Comparison of ENCODE assay signal across 13 cellular contexts in the genomic region with DNA sequence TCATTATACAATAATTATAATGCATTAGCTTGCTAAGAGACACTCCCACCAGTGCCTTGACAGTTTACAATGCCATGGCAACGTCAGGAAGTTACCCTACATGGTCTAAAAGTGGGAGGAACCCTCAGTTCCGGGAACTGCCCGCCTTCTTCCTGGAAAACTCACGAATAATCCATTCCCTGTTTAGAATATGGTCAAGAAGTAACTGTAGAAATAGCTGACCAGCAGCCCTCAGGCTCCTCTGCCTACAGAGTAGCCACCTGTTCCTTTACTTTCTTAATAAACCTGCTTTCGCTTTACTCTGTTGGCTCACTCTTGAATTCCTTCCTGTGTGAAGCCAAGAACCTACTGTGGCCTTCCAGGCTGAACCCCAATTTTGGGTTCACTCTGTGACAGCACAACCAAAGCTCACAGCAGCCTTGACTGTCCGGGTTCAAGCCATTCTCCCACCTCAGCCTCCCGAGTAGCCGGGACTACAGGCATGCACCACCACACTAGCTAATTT. TPM values are rescaled to one million over a fixed set of nuclear protein-coding genes. Genes with fewer than 3 reads are reported as not detected.
DNase-seq lines count a peak whose midpoint lies in the region; ATAC-seq and TF ChIP-seq lines count a peak whose summit lies in the region.
"Had no signal": no experiment of that assay in that cellular context is flagged by ENCODE, and none has a peak within 500 bp of the region (broad histone marks: within the 10 kb centered on the region; RNA-seq: fewer than 3 reads in every experiment).

No MANE protein-coding gene starts in this region.

- peak; percentile 10 for DNase-seq in stimulated activated naive CD4-positive, alpha-beta T cell treated with Interleukin-2 at 50 U/mL for 16 hours (lab: John Stamatoyannopoulos, UW)
- DNase-seq in stimulated activated naive CD4-positive, alpha-beta T cell (lab: John Stamatoyannopoulos, UW), result no peak
- peak; percentile 51 for DNase-seq in activated T-helper 1 cell treated with anti-CD3 and anti-CD28 coated beads, Interleukin-12 subunit alpha, Interleukin-12 subunit beta, Interleukin-2, Interleukin-4 antibody, amounts not matched to agents 30 ng/mL and 10 ng/mL and 1 ng/mL, durations not matched to agents 14 hours and 24 hours and 36 hours (ENCODE audit: low spot score)
- DNase-seq in lung (ENCODE audit: low spot score) (peak; percentile 61), hepatic stellate cell (ENCODE audit: low spot score) (no peak), NCI-H2171 treated with DMSO at 0.1 percent for 48 hours (lab: John Stamatoyannopoulos, UW) (no peak)
- DNase-seq: head of caudate nucleus, substantia nigra had no signal

- 61 to 62% methylated on average over 8 of the region's 8 CpGs for whole genome bisulfite sequencing in lung, 2 donors

- H3K4me1 ChIP-seq in lung (ENCODE audit: control insufficient read depth in 2 of 2, insufficient read depth in 2 of 2, low read length in 2 of 2), result peaks cover 0 to 8% of the 10 kb centered on the region in 2 donors
- H3K4me1 ChIP-seq: parathyroid adenoma had no signal

- no peaks in the 10 kb centered on the region for H3K9me3 ChIP-seq in lung (ENCODE audit: control insufficient read depth in 2 of 2, insufficient read depth in 1 of 2, low read length in 1 of 2)

- H3K27ac Mint-ChIP-seq in activated T-helper 1 cell treated with anti-CD3 and anti-CD28 coated beads, Interleukin-12 subunit alpha, Interleukin-12 subunit beta, Interleukin-2, Interleukin-4 antibody, amounts not matched to agents 30 ng/mL and 10 ng/mL and 1 ng/mL, durations not matched to agents 14 hours and 24 hours and 36 hours, result peak overlapping the region; percentile 82
- H3K27ac Mint-ChIP-seq: B cell had no signal

- no peaks in the 10 kb centered on the region for H3K9me3 Mint-ChIP-seq in activated T-helper 1 cell treated with anti-CD3 and anti-CD28 coated beads, Interleukin-12 subunit alpha, Interleukin-12 subunit beta, Interleukin-2, Interleukin-4 antibody, amounts not matched to agents 30 ng/mL and 10 ng/mL and 1 ng/mL, durations not matched to agents 14 hours and 24 hours and 36 hours

- no peaks in the 10 kb centered on the region for H3K36me3 Mint-ChIP-seq in activated T-helper 1 cell treated with anti-CD3 and anti-CD28 coated beads, Interleukin-12 subunit alpha, Interleukin-12 subunit beta, Interleukin-2, Interleukin-4 antibody, amounts not matched to agents 30 ng/mL and 10 ng/mL and 1 ng/mL, durations not matched to agents 14 hours and 24 hours and 36 hours (ENCODE audit: low read depth)

- H3K4me1 Mint-ChIP-seq in activated T-helper 1 cell treated with anti-CD3 and anti-CD28 coated beads, Interleukin-12 subunit alpha, Interleukin-12 subunit beta, Interleukin-2, Interleukin-4 antibody, amounts not matched to agents 30 ng/mL and 10 ng/mL and 1 ng/mL, durations not matched to agents 14 hours and 24 hours and 36 hours (ENCODE audit: low read depth), result peaks cover 9% of the 10 kb centered on the region

- no peak for TF ChIP-seq CTCF in lung (IDR thresholded peaks at IDR 0.05; ENCODE audit: control extremely low read depth, extremely low read depth)

- no peaks in the 10 kb centered on the region for H3K36me3 ChIP-seq in lung (ENCODE audit: control insufficient read depth in 2 of 2, insufficient read depth in 2 of 2, low read length in 2 of 2)

- no peak for ATAC-seq in lung (ENCODE audit: insufficient read depth, low FRiP score)
- no peak for ATAC-seq in GM19455 (IDR thresholded peaks at IDR 0.05; ENCODE audit: unreplicated experiment)
- no peak for ATAC-seq in HG02571 (IDR thresholded peaks at IDR 0.05; ENCODE audit: unreplicated experiment)

- no peaks in the 10 kb centered on the region for H3K27me3 ChIP-seq in lung (ENCODE audit: control insufficient read depth, insufficient read depth)

- no peak overlapping the region for H3K4me3 ChIP-seq in lung
- H3K4me3 ChIP-seq: SK-N-MC had no signal

- intact Hi-C loops in activated T-helper 1 cell treated with anti-CD3 and anti-CD28 coated beads, Interleukin-12 subunit alpha, Interleukin-12 subunit beta, Interleukin-2, Interleukin-4 antibody, amounts not matched to agents 30 ng/mL and 10 ng/mL and 1 ng/mL, durations not matched to agents 14 hours and 24 hours and 36 hours (cut with micrococcal nuclease), result no loop called here

- no peak overlapping the region for H3K27ac ChIP-seq in lung (ENCODE audit: low read depth in 1 of 2, low read length in 1 of 2)
- H3K27ac ChIP-seq: parathyroid adenoma, SK-N-MC had no signal

- peaks cover 25% of the 10 kb centered on the region for H3K27me3 Mint-ChIP-seq in activated T-helper 1 cell treated with anti-CD3 and anti-CD28 coated beads, Interleukin-12 subunit alpha, Interleukin-12 subunit beta, Interleukin-2, Interleukin-4 antibody, amounts not matched to agents 30 ng/mL and 10 ng/mL and 1 ng/mL, durations not matched to agents 14 hours and 24 hours and 36 hours (ENCODE audit: insufficient read depth)

- H3K4me3 Mint-ChIP-seq in activated T-helper 1 cell treated with anti-CD3 and anti-CD28 coated beads, Interleukin-12 subunit alpha, Interleukin-12 subunit beta, Interleukin-2, Interleukin-4 antibody, amounts not matched to agents 30 ng/mL and 10 ng/mL and 1 ng/mL, durations not matched to agents 14 hours and 24 hours and 36 hours, result no peak overlapping the region
- H3K4me3 Mint-ChIP-seq: B cell had no signal

RNA-seq across cellular contexts. Expression of a gene that starts 20.0 kb away (rescaled TPM):
- 76.7 and 77.1 TPM in 2 replicates for total RNA-seq in activated T-helper 1 cell treated with anti-CD3 and anti-CD28 coated beads, Interleukin-12 subunit alpha, Interleukin-12 subunit beta, Interleukin-2, Interleukin-4 antibody, amounts not matched to agents 30 ng/mL and 10 ng/mL and 1 ng/mL, durations not matched to agents 14 hours and 24 hours and 36 hours
- total RNA-seq in lung, result 10 to 100 TPM; 47.8 to 79.9 TPM
- polyA plus RNA-seq in lung, result 10 to 100 TPM; 51.0 to 77.6 TPM

RNA-seq across cellular contexts. Expression of a gene that starts 43.7 kb away (rescaled TPM):
- total RNA-seq in activated T-helper 1 cell treated with anti-CD3 and anti-CD28 coated beads, Interleukin-12 subunit alpha, Interleukin-12 subunit beta, Interleukin-2, Interleukin-4 antibody, amounts not matched to agents 30 ng/mL and 10 ng/mL and 1 ng/mL, durations not matched to agents 14 hours and 24 hours and 36 hours, result 121 and 124 TPM in 2 replicates
- 10 to 100 TPM; 27.9 to 43.8 TPM for total RNA-seq in lung
- polyA plus RNA-seq in lung, result 10 to 100 TPM; 24.2 to 24.9 TPM

Comparison
In these comparisons a context has a peak if more than half of its experiments do, and no peak if none do; other contexts are left out.
1. DNase-seq: peak in stimulated activated naive CD4-positive, alpha-beta T cell treated with Interleukin-2 at 50 U/mL for 16 hours (single experiment), activated T-helper 1 cell treated with anti-CD3 and anti-CD28 coated beads, Interleukin-12 subunit alpha, Interleukin-12 subunit beta, Interleukin-2, Interleukin-4 antibody, amounts not matched to agents 30 ng/mL and 10 ng/mL and 1 ng/mL, durations not matched to agents 14 hours and 24 hours and 36 hours (single experiment) and lung (single experiment); none in stimulated activated naive CD4-positive, alpha-beta T cell (0 of 6), hepatic stellate cell (single experiment) and NCI-H2171 treated with DMSO at 0.1 percent for 48 hours (single experiment).